In genomic region chr22:26796785-26797184, GRCh38 we compare ENCODE assay signal across 7 cellular contexts.
"Had no signal": no experiment of that assay in that cellular context is flagged by ENCODE, and none has a peak within 500 bp of the region (broad histone marks: within the 10 kb centered on the region; RNA-seq: fewer than 3 reads in every experiment).

No MANE protein-coding gene starts in this region.

- DNase-seq: GOT3, H9, HCEC 1CT had no signal

- H3K9me3 Mint-ChIP-seq: H9 had no signal

- H3K4me3 ChIP-seq: K562 had no signal

- H3K27ac Mint-ChIP-seq: H9 had no signal

- FAIRE-seq: H54, HepG2, K562 had no signal

- ATAC-seq: HepG2 had no signal

- H3K4me3 Mint-ChIP-seq: H9 had no signal

- H3K27ac ChIP-seq: HL-60 had no signal
